13 cellular contexts compared by ENCODE assay signal in genomic region chr4:184096561-184097239, GRCh38.
DNase-seq lines count a peak whose midpoint lies in the region; ATAC-seq, FAIRE-seq and TF ChIP-seq lines count a peak whose summit lies in the region.
"Had no signal": no experiment of that assay in that cellular context is flagged by ENCODE, and none has a peak within 500 bp of the region (broad histone marks: within the 10 kb centered on the region; RNA-seq: fewer than 3 reads in every experiment).

No MANE protein-coding gene starts in this region.

- H3K36me3 Mint-ChIP-seq in T-helper 2 cell treated with Interferon-gamma antibody and Interleukin-4, amounts not matched to agents 5 μg/mL and 100 μg/mL, for 36 hours (ENCODE audit: low read depth): no peaks in the 10 kb centered on the region
- H3K36me3 Mint-ChIP-seq: memory B cell had no signal

- dilution Hi-C loops in keratinocyte (cut with MboI; ENCODE audit: extremely low pct_ligation_motif_present, low sequenced_read_pairs): no loop called here

- no peak for ATAC-seq in GM18519 (IDR thresholded peaks at IDR 0.05; ENCODE audit: low FRiP score, unreplicated experiment)
- ATAC-seq in GM18517 (IDR thresholded peaks at IDR 0.05; ENCODE audit: unreplicated experiment): no peak

- no peak for FAIRE-seq in keratinocyte (lab: Jason Lieb, UNC)
- FAIRE-seq: A204.1 had no signal

- no peaks in the 10 kb centered on the region for H3K9me1 ChIP-seq in keratinocyte (ENCODE audit: control insufficient read depth, extremely low read depth, insufficient read depth, low read length)

- H3K9ac ChIP-seq in keratinocyte (ENCODE audit: control insufficient read depth, extremely low read depth, insufficient read depth, low read length) (no peak overlapping the region), stomach smooth muscle (ENCODE audit: low read length in 2 of 2) (no peak overlapping the region)

- no peak overlapping the region for H3K27ac Mint-ChIP-seq in T-helper 2 cell treated with Interferon-gamma antibody and Interleukin-4, amounts not matched to agents 5 μg/mL and 100 μg/mL, for 36 hours
- H3K27ac Mint-ChIP-seq: memory B cell had no signal

- H3K79me2 ChIP-seq in keratinocyte (ENCODE audit: control insufficient read depth, insufficient read depth, low read length): no peaks in the 10 kb centered on the region

- H3K27me3 ChIP-seq in ascending aorta: no peaks in the 10 kb centered on the region
- no peaks in the 10 kb centered on the region for H3K27me3 ChIP-seq in keratinocyte (ENCODE audit: control insufficient read depth, extremely low read depth, insufficient read depth, low read length)
- H3K27me3 ChIP-seq in stomach smooth muscle (ENCODE audit: control insufficient read depth in 1 of 2, insufficient read depth in 2 of 2, low read length in 2 of 2): peaks cover 0 to 6% of the 10 kb centered on the region in 2 donors
- H3K27me3 ChIP-seq: transverse colon had no signal

- H3K9me3 ChIP-seq in ascending aorta: no peaks in the 10 kb centered on the region
- no peaks in the 10 kb centered on the region for H3K9me3 ChIP-seq in keratinocyte (ENCODE audit: control insufficient read depth, low read depth, low read length)
- no peaks in the 10 kb centered on the region for H3K9me3 ChIP-seq in stomach smooth muscle (ENCODE audit: control insufficient read depth in 2 of 2, low read length in 2 of 2)
- H3K9me3 ChIP-seq: transverse colon had no signal

- no peak overlapping the region for H3K27ac ChIP-seq in ascending aorta
- H3K27ac ChIP-seq in keratinocyte (ENCODE audit: control insufficient read depth, insufficient read depth, low read length): no peak overlapping the region
- no peak overlapping the region for H3K27ac ChIP-seq in stomach smooth muscle (ENCODE audit: low read length)
- H3K27ac ChIP-seq: transverse colon had no signal

- H3K27me3 Mint-ChIP-seq in T-helper 2 cell treated with Interferon-gamma antibody and Interleukin-4, amounts not matched to agents 5 μg/mL and 100 μg/mL, for 36 hours (ENCODE audit: low read depth): peaks cover 8% of the 10 kb centered on the region

- H3K36me3 ChIP-seq in ascending aorta: no peaks in the 10 kb centered on the region
- H3K36me3 ChIP-seq in keratinocyte (ENCODE audit: control insufficient read depth in 2 of 2, extremely low read depth in 1 of 2, insufficient read depth in 2 of 2, low read length in 2 of 2): no peaks in the 10 kb centered on the region
- H3K36me3 ChIP-seq in stomach smooth muscle (ENCODE audit: control insufficient read depth in 2 of 2, insufficient read depth in 2 of 2, low read length in 2 of 2): no peaks in the 10 kb centered on the region
- H3K36me3 ChIP-seq: transverse colon had no signal

- peak overlapping the region; percentile 34 for H3K4me2 ChIP-seq in keratinocyte (ENCODE audit: control insufficient read depth, extremely low read depth, insufficient read depth, low read depth, low read length)

- H3K4me1 ChIP-seq in ascending aorta (no peaks in the 10 kb centered on the region), keratinocyte (ENCODE audit: control insufficient read depth, extremely low read depth, insufficient read depth, low read length) (no peaks in the 10 kb centered on the region), stomach smooth muscle (ENCODE audit: control insufficient read depth, insufficient read depth, low read length) (peaks cover 8% of the 10 kb centered on the region)

- H3K4me3 Mint-ChIP-seq in T-helper 2 cell treated with Interferon-gamma antibody and Interleukin-4, amounts not matched to agents 5 μg/mL and 100 μg/mL, for 36 hours: peak overlapping the region; percentile 67

- TF ChIP-seq CTCF in ascending aorta (IDR thresholded peaks at IDR 0.05) (no peak), keratinocyte (optimal IDR thresholded peaks at IDR 0.05 in 1 of 3, IDR thresholded peaks at IDR 0.05 in 1 of 3, conservative IDR thresholded peaks at IDR 0.05 in 1 of 3; ENCODE audit: extremely low read depth in 1 of 3, insufficient read depth in 2 of 3, low read length in 3 of 3) (no peak)

- H3K4me3 ChIP-seq in ascending aorta: peak overlapping the region; percentile 37 to 59
- peak overlapping the region in 1 of 3 experiments; percentile 36 for H3K4me3 ChIP-seq in keratinocyte (ENCODE audit: control insufficient read depth in 2 of 3, extremely low read depth in 1 of 3, insufficient read depth in 2 of 3, low read depth in 1 of 3, low read length in 3 of 3)
- H3K4me3 ChIP-seq in stomach smooth muscle (ENCODE audit: low read length in 2 of 2): peak overlapping the region; percentile 41 to 60

- H4K20me1 ChIP-seq in keratinocyte (ENCODE audit: control insufficient read depth, extremely low read depth, insufficient read depth, low read length): no peaks in the 10 kb centered on the region

- intact Hi-C loops in ascending aorta (cut with DNase I): loop anchor here (2.0 kb wide), 1 partner anchor 254 kb away; no protein-coding TSS in a partner anchor

- DNase-seq in T-helper 2 cell treated with Interferon-gamma antibody and Interleukin-4, amounts not matched to agents 5 μg/mL and 100 μg/mL, for 36 hours (ENCODE audit: low spot score): no peak
- DNase-seq in T-helper 2 cell: no peak
- no peak for DNase-seq in ascending aorta (ENCODE audit: low spot score in 2 of 2)
- DNase-seq in keratinocyte (ENCODE audit: low read depth, low spot score): no peak
- no peak for DNase-seq in amniotic stem cell (lab: John Stamatoyannopoulos, UW)
- DNase-seq: KBM-7, NCI-H446 had no signal

- H3K9me3 Mint-ChIP-seq in T-helper 2 cell treated with Interferon-gamma antibody and Interleukin-4, amounts not matched to agents 5 μg/mL and 100 μg/mL, for 36 hours: no peaks in the 10 kb centered on the region
- H3K9me3 Mint-ChIP-seq: memory B cell had no signal

- peaks cover 5% of the 10 kb centered on the region for H3K4me1 Mint-ChIP-seq in T-helper 2 cell treated with Interferon-gamma antibody and Interleukin-4, amounts not matched to agents 5 μg/mL and 100 μg/mL, for 36 hours (ENCODE audit: low read depth)

- peak overlapping the region; percentile 27 for H2AFZ ChIP-seq in keratinocyte (ENCODE audit: control insufficient read depth, low read length)
